Comparison of ENCODE assay signal across 24 cellular contexts in genomic region chr10:68578945-68579344, GRCh38. TPM values are rescaled to one million over a fixed set of nuclear protein-coding genes. Genes with fewer than 3 reads are reported as not detected.
DNase-seq lines count a peak whose midpoint lies in the region; ATAC-seq and TF ChIP-seq lines count a peak whose summit lies in the region.
"Had no signal": no experiment of that assay in that cellular context is flagged by ENCODE, and none has a peak within 500 bp of the region (broad histone marks: within the 10 kb centered on the region; RNA-seq: fewer than 3 reads in every experiment).

No MANE protein-coding gene starts in this region.

- H3K18ac ChIP-seq in IMR-90 (ENCODE audit: low read depth, low read length) = no peak overlapping the region

- no peak overlapping the region for H4K91ac ChIP-seq in IMR-90 (ENCODE audit: insufficient read depth, low read depth, low read length)

- H3K4me3 ChIP-seq in AG10803 (ENCODE audit: low read length) = no peak overlapping the region
- H3K4me3 ChIP-seq in IMR-90 (ENCODE audit: insufficient read depth, low read depth, low read length) = no peak overlapping the region
- H3K4me3 ChIP-seq in gastroesophageal sphincter = no peak overlapping the region
- H3K4me3 ChIP-seq: BLaER1, SK-N-MC had no signal

- H3K4me3 Mint-ChIP-seq in natural killer cell treated with Interleukin-12 subunit alpha and Interleukin-12 subunit beta and Interleukin-15 and Interleukin-18, amount 100 ng/mL, for 72 hours = no peak overlapping the region
- H3K4me3 Mint-ChIP-seq: CD4-positive, alpha-beta memory T cell had no signal

- H4K8ac ChIP-seq in IMR-90 (ENCODE audit: low read depth in 2 of 2, low read length in 2 of 2) = no peak overlapping the region

- no peak for TF ChIP-seq CTCF in AG10803 (conservative IDR thresholded peaks at IDR 0.05; ENCODE audit: low read length)
- no peak for TF ChIP-seq CTCF in IMR-90 (conservative IDR thresholded peaks at IDR 0.05; ENCODE audit: low read depth, low read length)
- no peak for TF ChIP-seq CTCF in gastroesophageal sphincter (IDR thresholded peaks at IDR 0.05)

- H3K9me3 ChIP-seq in IMR-90 (ENCODE audit: control insufficient read depth, insufficient read depth, low read length) = no peaks in the 10 kb centered on the region
- no peaks in the 10 kb centered on the region for H3K9me3 ChIP-seq in gastroesophageal sphincter
- H3K9me3 ChIP-seq: BLaER1 had no signal

- no peak overlapping the region for H3K9ac ChIP-seq in IMR-90 (ENCODE audit: low read depth, low read length)
- H3K9ac ChIP-seq: BLaER1 had no signal

- H3K27me3 ChIP-seq in IMR-90 (ENCODE audit: control insufficient read depth, insufficient read depth, low read length) (no peaks in the 10 kb centered on the region), gastroesophageal sphincter (no peaks in the 10 kb centered on the region)
- H3K27me3 ChIP-seq: BLaER1 had no signal

- CTCF ChIA-PET in IMR-90 (lab: Yijun Ruan, JAX) = no interaction called here

- no peak overlapping the region for H3K23ac ChIP-seq in IMR-90 (ENCODE audit: low read depth, low read length)

- TF ChIP-seq RAD21 in IMR-90 (IDR thresholded peaks at IDR 0.05; ENCODE audit: low read length) = no peak

- H4K5ac ChIP-seq in IMR-90 (ENCODE audit: low read depth, low read length) = no peak overlapping the region

- WGBS in IMR-90 (ENCODE audit: extremely low coverage in 2 of 2, insufficient read length in 1 of 2), 2 experiments = no CpG with 5 or more reads among the region's 4 CpGs
- WGBS in gastroesophageal sphincter (ENCODE audit: low coverage in 1 of 2), 2 donors = 50 to 69% methylated on average over 2 to 4 of the region's 4 CpGs

- in situ Hi-C loops in IMR-90 (cut with MboI; ENCODE audit: low sequenced_read_pairs) = no loop called here

- H3K56ac ChIP-seq in IMR-90 (ENCODE audit: extremely low read depth, insufficient read depth, low read length) = no peak overlapping the region

- no peak overlapping the region for H3K27ac Mint-ChIP-seq in natural killer cell treated with Interleukin-12 subunit alpha and Interleukin-12 subunit beta and Interleukin-15 and Interleukin-18, amount 100 ng/mL, for 72 hours

- H3K9me3 Mint-ChIP-seq in natural killer cell treated with Interleukin-12 subunit alpha and Interleukin-12 subunit beta and Interleukin-15 and Interleukin-18, amount 100 ng/mL, for 72 hours = no peaks in the 10 kb centered on the region
- H3K9me3 Mint-ChIP-seq: CD4-positive, alpha-beta memory T cell had no signal

- no peaks in the 10 kb centered on the region for H3K36me3 Mint-ChIP-seq in natural killer cell treated with Interleukin-12 subunit alpha and Interleukin-12 subunit beta and Interleukin-15 and Interleukin-18, amount 100 ng/mL, for 72 hours
- H3K36me3 Mint-ChIP-seq: CD4-positive, alpha-beta memory T cell had no signal

- no peak overlapping the region for H3K27ac ChIP-seq in IMR-90 (ENCODE audit: insufficient read depth, low read length)
- no peak overlapping the region for H3K27ac ChIP-seq in gastroesophageal sphincter
- H3K27ac ChIP-seq: BLaER1, HL-60, RWPE1, SK-N-MC had no signal

- intact Hi-C loops in IMR-90 (cut with micrococcal nuclease) = no loop called here

- H2BK5ac ChIP-seq in IMR-90 (ENCODE audit: low read depth, low read length, poor library complexity, severe bottlenecking) = no peak overlapping the region

- no peaks in the 10 kb centered on the region for H3K4me1 Mint-ChIP-seq in natural killer cell treated with Interleukin-12 subunit alpha and Interleukin-12 subunit beta and Interleukin-15 and Interleukin-18, amount 100 ng/mL, for 72 hours (ENCODE audit: low read depth in 2 of 2)

- H2AK9ac ChIP-seq in IMR-90 (replicated peaks; ENCODE audit: low read depth, low read length, poor library complexity) = no peak overlapping the region

- H2AFZ ChIP-seq in IMR-90 (replicated peaks; ENCODE audit: low read length, poor library complexity) = no peak overlapping the region

- ATAC-seq in IMR-90 (ENCODE audit: low read depth) = peak; percentile 27
- ATAC-seq in gastroesophageal sphincter = peak; percentile 61
- ATAC-seq in HG03439 (IDR thresholded peaks at IDR 0.05; ENCODE audit: unreplicated experiment) = no peak
- ATAC-seq in natural killer cell treated with Interleukin-12 subunit alpha and Interleukin-12 subunit beta and Interleukin-15 and Interleukin-18, amount 100 ng/mL, for 72 hours = no peak
- ATAC-seq: Panc1 had no signal

- H3K4me1 ChIP-seq in IMR-90 (ENCODE audit: control insufficient read depth, insufficient read depth, low read length) (no peaks in the 10 kb centered on the region; the same call in 1 of the 2 replicates), gastroesophageal sphincter (peaks cover 0 to 6% (median 0%) of the 10 kb centered on the region in 3 donors)
- H3K4me1 ChIP-seq: BLaER1 had no signal

- H3K14ac ChIP-seq in IMR-90 (replicated peaks; ENCODE audit: low read depth, low read length) = no peak overlapping the region

- H3K9me1 ChIP-seq in IMR-90 (ENCODE audit: insufficient read depth, low read length) = peaks cover 6% of the 10 kb centered on the region; the same call in 1 of the 2 replicates

- no peak overlapping the region for H2AK5ac ChIP-seq in IMR-90 (ENCODE audit: low read depth, low read length)

- no peak overlapping the region for H2BK20ac ChIP-seq in IMR-90 (ENCODE audit: low read depth, low read length)

- POLR2A ChIA-PET in IMR-90 (lab: Charles Lee; ENCODE audit: unreplicated experiment) = no interaction called here

- H3K27me3 Mint-ChIP-seq in natural killer cell treated with Interleukin-12 subunit alpha and Interleukin-12 subunit beta and Interleukin-15 and Interleukin-18, amount 100 ng/mL, for 72 hours = no peaks in the 10 kb centered on the region
- H3K27me3 Mint-ChIP-seq: CD4-positive, alpha-beta memory T cell had no signal

- dilution Hi-C loops in IMR-90 (cut with HindIII; ENCODE audit: low sequenced_read_pairs, unreplicated experiment) = no loop called here

- no peak for TF ChIP-seq EP300 in gastroesophageal sphincter (IDR thresholded peaks at IDR 0.05)

- no peak overlapping the region for H3K4ac ChIP-seq in IMR-90 (ENCODE audit: low read depth, low read length)

- no TSS peak for BruUV-seq in IMR-90 (replicated peaks; lab: Mats Ljungman, UMichigan)

- no peak for TF ChIP-seq POLR2A in IMR-90 (IDR thresholded peaks at IDR 0.05; ENCODE audit: low read depth, low read length)
- no peak for TF ChIP-seq POLR2A in gastroesophageal sphincter (IDR thresholded peaks at IDR 0.05)

- H2BK15ac ChIP-seq in IMR-90 (ENCODE audit: low read depth, low read length) = no peak overlapping the region

- DNase-seq in AG10803 (ENCODE audit: low read depth) (peak; percentile 31), IMR-90 (peak; percentile 62), fibroblast of gingiva (ENCODE audit: low read depth) (peak; percentile 28), NOMO-1 treated with DMSO at 0.1 percent for 48 hours (lab: John Stamatoyannopoulos, UW; ENCODE audit: unreplicated experiment) (no peak)
- DNase-seq in natural killer cell treated with Interleukin-12 subunit alpha and Interleukin-12 subunit beta and Interleukin-15 and Interleukin-18, amount 100 ng/mL, for 72 hours (ENCODE audit: low spot score) = no peak
- DNase-seq: CD4-positive, alpha-beta memory T cell; COR-L47; GOT3; HCEC 1CT; Karpas-422; NCI-H1092; NCI-H1417 treated with DMSO at 0.1 percent for 48 hours; NCI-H1694 treated with DMSO at 0.1 percent for 48 hours; NCI-H2081; NCI-H2227 treated with DMSO at 0.1 percent for 48 hours; NCI-H526 treated with DMSO at 0.1 percent for 48 hours; SHP77 had no signal

- H2BK120ac ChIP-seq in IMR-90 (ENCODE audit: low read depth, low read length) = no peak overlapping the region

- H3K79me1 ChIP-seq in IMR-90 (ENCODE audit: low read depth in 1 of 2, low read length in 2 of 2) = peaks cover 7 to 16% of the 10 kb centered on the region in 2 experiments

- peaks cover 7% of the 10 kb centered on the region for H3K36me3 ChIP-seq in IMR-90 (ENCODE audit: control insufficient read depth, insufficient read depth, low read length)
- peaks cover 0 to 1% of the 10 kb centered on the region in 2 donors for H3K36me3 ChIP-seq in gastroesophageal sphincter
- H3K36me3 ChIP-seq: BLaER1 had no signal

- H4K20me1 ChIP-seq in IMR-90 (ENCODE audit: insufficient read depth, low read length) = no peaks in the 10 kb centered on the region
- H4K20me1 ChIP-seq: BLaER1 had no signal

- H3K4me2 ChIP-seq in IMR-90 (ENCODE audit: low read depth, low read length) = no peak overlapping the region
- H3K4me2 ChIP-seq: BLaER1 had no signal

TF ChIP-seq in IMR-90, 13 proteins besides CTCF, POLR2A, EP300 and RAD21 (continues in another document):
- TF ChIP-seq NFE2L2 (IDR thresholded peaks at IDR 0.05; ENCODE audit: low read depth, low read length) (no peak), MXI1 (IDR thresholded peaks at IDR 0.05; ENCODE audit: borderline replicate concordance, low read depth, low read length) (no peak), MAZ (IDR thresholded peaks at IDR 0.05; ENCODE audit: borderline replicate concordance, low read depth, low read length) (no peak), RCOR1 (IDR thresholded peaks at IDR 0.05; ENCODE audit: insufficient replicate concordance, low read length) (no peak), CEBPB (IDR thresholded peaks at IDR 0.05; ENCODE audit: low read depth, low read length) (no peak), FOS (IDR thresholded peaks at IDR 0.05; ENCODE audit: low read depth, low read length) (no peak), SMC3 (IDR thresholded peaks at IDR 0.05; ENCODE audit: low read depth, low read length) (no peak)

RNA-seq across cellular contexts. Expression of gene TET1, which starts 18.8 kb away (rescaled TPM):
- 4.3 and 5.6 TPM in 2 replicates for total RNA-seq in IMR-90 (2012; rRNA removed)
- polyA plus RNA-seq in IMR-90 (2012; rRNA removed) = 0.76 and 1.0 TPM in 2 replicates
- 0.21 and 0.35 TPM in 2 replicates for polyA plus RNA-seq in IMR-90 (2012; cell fraction: cytosol; rRNA removed)
- polyA plus RNA-seq in IMR-90 (2012; cell fraction: nucleus; rRNA removed; ENCODE audit: low replicate concordance) = 0.59 and 1.8 TPM in 2 replicates
- total RNA-seq in gastroesophageal sphincter = 10 to 100 TPM in 2 of 4 donors, 1 to 10 TPM in 2; 7.2 to 14.5 (median 9.8) TPM
- total RNA-seq in natural killer cell treated with Interleukin-12 subunit alpha and Interleukin-12 subunit beta and Interleukin-15 and Interleukin-18, amount 100 ng/mL, for 72 hours = under 1 TPM; 0.31 to 0.45 TPM

RNA-seq across cellular contexts. Expression of gene SLC25A16, which starts 51.6 kb away (rescaled TPM):
- total RNA-seq in IMR-90 (2012; rRNA removed) = 20.6 and 26.7 TPM in 2 replicates
- 6.1 and 9.9 TPM in 2 replicates for polyA plus RNA-seq in IMR-90 (2012; rRNA removed)
- polyA plus RNA-seq in IMR-90 (2012; cell fraction: cytosol; rRNA removed) = 0.96 and 1.0 TPM in 2 replicates
- polyA plus RNA-seq in IMR-90 (2012; cell fraction: nucleus; rRNA removed; ENCODE audit: low replicate concordance) = 7.9 and 23.4 TPM in 2 replicates
- 100 to 1,000 TPM in 1 of 4 donors, 10 to 100 TPM in 3; 14.5 to 161 (median 16.8) TPM for total RNA-seq in gastroesophageal sphincter
- 10 to 100 TPM; 28.9 to 41.3 TPM for total RNA-seq in natural killer cell treated with Interleukin-12 subunit alpha and Interleukin-12 subunit beta and Interleukin-15 and Interleukin-18, amount 100 ng/mL, for 72 hours

Comparison
In these comparisons a context has a peak if more than half of its experiments do, and no peak if none do; other contexts are left out.
1. DNase-seq: peak in AG10803 (single experiment), IMR-90 (single experiment) and fibroblast of gingiva (single experiment); none in NOMO-1 treated with DMSO at 0.1 percent for 48 hours (single experiment) and natural killer cell treated with Interleukin-12 subunit alpha and Interleukin-12 subunit beta and Interleukin-15 and Interleukin-18, amount 100 ng/mL, for 72 hours (single experiment).
2. ATAC-seq: peak in IMR-90 (single experiment) and gastroesophageal sphincter (single experiment); none in HG03439 (single experiment) and natural killer cell treated with Interleukin-12 subunit alpha and Interleukin-12 subunit beta and Interleukin-15 and Interleukin-18, amount 100 ng/mL, for 72 hours (0 of 2).